In the genomic region with DNA sequence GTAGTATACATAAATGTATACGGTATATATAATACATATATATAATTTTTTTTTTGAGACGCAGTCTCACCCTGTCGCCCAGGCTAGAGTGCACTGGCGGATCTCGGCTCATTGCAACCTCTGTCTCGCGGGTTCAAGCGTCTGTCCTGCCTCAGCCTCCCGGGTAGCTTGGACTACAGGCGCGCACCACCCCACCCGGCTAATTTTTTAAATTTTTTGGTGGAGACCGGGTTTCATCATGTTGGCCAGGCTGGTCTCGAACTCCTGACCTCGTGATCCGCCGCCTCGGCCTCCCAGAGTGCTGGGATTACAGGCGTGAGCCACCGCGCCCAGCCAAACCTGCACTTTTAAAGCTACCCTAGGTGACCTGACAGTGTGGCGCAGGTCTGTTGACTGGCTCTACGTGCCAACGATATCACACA, we compare ENCODE assay signal across 8 cellular contexts. TPM values are rescaled to one million over a fixed set of nuclear protein-coding genes. Genes with fewer than 3 reads are reported as not detected.
DNase-seq lines count a peak whose midpoint lies in the region; ATAC-seq and TF ChIP-seq lines count a peak whose summit lies in the region.

No MANE protein-coding gene starts in this region.

- H3K4me2 ChIP-seq in KMS-11, result peak overlapping the region; percentile 41

- H3K79me2 ChIP-seq in KMS-11 (ENCODE audit: insufficient read depth, low read depth), result peaks cover 46% of the 10 kb centered on the region

- no peaks in the 10 kb centered on the region for H3K36me3 ChIP-seq in KMS-11 (ENCODE audit: insufficient read depth)
- peaks cover 20% of the 10 kb centered on the region for H3K36me3 ChIP-seq in effector memory CD4-positive, alpha-beta T cell (ENCODE audit: control insufficient read depth, insufficient read depth, low read length)

- H3K4me3 ChIP-seq in KMS-11 (IDR thresholded peaks at IDR 0.05; ENCODE audit: insufficient read depth, low read depth, low read length), result no peak overlapping the region
- peak overlapping the region; percentile 81 for H3K4me3 ChIP-seq in effector memory CD4-positive, alpha-beta T cell (ENCODE audit: insufficient read depth, low read depth, low read length, poor library complexity, severe bottlenecking)

- peaks cover 13% of the 10 kb centered on the region; the same call in 1 of the 2 replicates for H4K20me1 ChIP-seq in KMS-11 (ENCODE audit: insufficient read depth)

- no peaks in the 10 kb centered on the region for H3K27me3 ChIP-seq in CD4-positive, alpha-beta T cell (ENCODE audit: control insufficient read depth, insufficient read depth, low read length)
- no peaks in the 10 kb centered on the region for H3K27me3 ChIP-seq in KMS-11 (ENCODE audit: insufficient read depth, low read depth)
- H3K27me3 ChIP-seq in effector memory CD4-positive, alpha-beta T cell (replicated peaks; ENCODE audit: control insufficient read depth, insufficient read depth, low read length, poor library complexity, severe bottlenecking), result no peaks in the 10 kb centered on the region

- H3K36me3 Mint-ChIP-seq in CD4-positive, alpha-beta T cell (ENCODE audit: low read depth), result peaks cover 29% of the 10 kb centered on the region
- no peaks in the 10 kb centered on the region for H3K36me3 Mint-ChIP-seq in neural crest cell (ENCODE audit: low read depth)

- ATAC-seq in CD4-positive, alpha-beta T cell (ENCODE audit: poor library complexity), result no peak
- ATAC-seq in HG03565 (IDR thresholded peaks at IDR 0.05; ENCODE audit: unreplicated experiment), result no peak

- H3K4me1 Mint-ChIP-seq in CD4-positive, alpha-beta T cell (ENCODE audit: low read depth), result peaks cover 27% of the 10 kb centered on the region
- H3K4me1 Mint-ChIP-seq in neural crest cell, result peaks cover 24% of the 10 kb centered on the region

- TF ChIP-seq CTCF in CD4-positive, alpha-beta T cell (IDR thresholded peaks at IDR 0.05), result no peak
- no peak for TF ChIP-seq CTCF in KMS-11 (conservative IDR thresholded peaks at IDR 0.05; ENCODE audit: low read depth, low read length)
- no peak for TF ChIP-seq CTCF in neural crest cell (conservative IDR thresholded peaks at IDR 0.05)

- no peak overlapping the region for H2AFZ ChIP-seq in KMS-11 (ENCODE audit: low read depth)

- H3K27ac Mint-ChIP-seq in CD4-positive, alpha-beta T cell, result peak overlapping the region; percentile 94
- peak overlapping the region; percentile 91 for H3K27ac Mint-ChIP-seq in neural crest cell (ENCODE audit: unreplicated experiment)

- no peak for DNase-seq in CD4-positive, alpha-beta T cell
- no peak for DNase-seq in effector memory CD4-positive, alpha-beta T cell
- no peak for DNase-seq in neural crest cell (ENCODE audit: low read depth, low spot score)
- no peak for DNase-seq in foreskin melanocyte
- no peak for DNase-seq in DMS 273 treated with DMSO at 0.1 percent for 48 hours (lab: John Stamatoyannopoulos, UW)
- no peak for DNase-seq in SHP77 treated with DMSO at 0.1 percent for 48 hours (lab: John Stamatoyannopoulos, UW)

- H3K9me3 Mint-ChIP-seq in CD4-positive, alpha-beta T cell, result no peaks in the 10 kb centered on the region
- H3K9me3 Mint-ChIP-seq in neural crest cell, result no peaks in the 10 kb centered on the region

- no peaks in the 10 kb centered on the region for H3K9me3 ChIP-seq in CD4-positive, alpha-beta T cell (ENCODE audit: control insufficient read depth, low read length)
- H3K9me3 ChIP-seq in effector memory CD4-positive, alpha-beta T cell (ENCODE audit: control insufficient read depth, low read length), result no peaks in the 10 kb centered on the region

- H3K4me3 Mint-ChIP-seq in CD4-positive, alpha-beta T cell, result peak overlapping the region; percentile 98
- H3K4me3 Mint-ChIP-seq in neural crest cell, result peak overlapping the region; percentile 92

- peaks cover 39% of the 10 kb centered on the region for H3K4me1 ChIP-seq in KMS-11 (ENCODE audit: low read depth, poor library complexity, severe bottlenecking)
- peaks cover 12% of the 10 kb centered on the region for H3K4me1 ChIP-seq in effector memory CD4-positive, alpha-beta T cell (ENCODE audit: control insufficient read depth, insufficient read depth, low read length, poor library complexity, severe bottlenecking)

- CTCF ChIA-PET in CD4-positive, alpha-beta T cell (lab: Charles Lee), result interaction anchor here (1.0 to 2.0 kb wide), 5 partner anchors 9 to 97 kb away, joined by 3 to 10 read pairs (median 4); no protein-coding TSS in a partner anchor

- POLR2A ChIA-PET in CD4-positive, alpha-beta T cell (lab: Charles Lee), result interaction anchor here (0.7 to 2.1 kb wide), 7 partner anchors 9 to 155 kb away, joined by 3 to 10 read pairs (median 4); a partner anchor contains a TSS

- peak overlapping the region; percentile 69 for H3K27ac ChIP-seq in CD4-positive, alpha-beta T cell (ENCODE audit: low read depth, low read length)
- H3K27ac ChIP-seq in KMS-11, result peak overlapping the region; percentile 83
- H3K27ac ChIP-seq in effector memory CD4-positive, alpha-beta T cell (ENCODE audit: insufficient read depth, low read length, poor library complexity, severe bottlenecking), result peak overlapping the region; percentile 63

- intact Hi-C loops in CD4-positive, alpha-beta T cell (cut with DNase I, micrococcal nuclease), result loop anchor here in 1 of 2 experiments (5.0 to 10.0 kb wide), 3 partner anchors 67 to 264 kb away; a partner anchor contains a TSS

- H3K9ac ChIP-seq in KMS-11, result peak overlapping the region; percentile 95

- no peaks in the 10 kb centered on the region for H3K27me3 Mint-ChIP-seq in CD4-positive, alpha-beta T cell
- no peaks in the 10 kb centered on the region for H3K27me3 Mint-ChIP-seq in neural crest cell (ENCODE audit: low read depth)

RNA-seq across cellular contexts. Expression of a gene that starts 0.7 kb away (rescaled TPM):
- 10 to 100 TPM; 24.9 to 26.8 TPM for total RNA-seq in CD4-positive, alpha-beta T cell
- total RNA-seq in neural crest cell, result 36.2 and 43.3 TPM in 2 replicates

RNA-seq across cellular contexts. Expression of a gene that starts 21.3 kb away (rescaled TPM):
- total RNA-seq in CD4-positive, alpha-beta T cell, result under 1 TPM; 0.70 to 0.77 TPM
- total RNA-seq in neural crest cell, result 0.91 and 1.2 TPM in 2 replicates

RNA-seq across cellular contexts. Expression of a gene that starts 34.5 kb away (rescaled TPM):
- not detected for total RNA-seq in CD4-positive, alpha-beta T cell
- total RNA-seq in neural crest cell, result 17.2 and 17.4 TPM in 2 replicates

Comparison
In these comparisons a context has a peak if more than half of its experiments do, and no peak if none do; other contexts are left out.
1. RNA of a gene that starts 34.5 kb away (total RNA-seq): 17.2 to 17.4 TPM in neural crest cell; not detected in CD4-positive, alpha-beta T cell; every median in the first group is over 10 times any median in the second.
2. Peak in every context shown above with its lines, with median percentiles within 50 percentile points of each other: H3K27ac ChIP-seq.